35 cellular contexts compared by ENCODE assay signal in the genomic region with DNA sequence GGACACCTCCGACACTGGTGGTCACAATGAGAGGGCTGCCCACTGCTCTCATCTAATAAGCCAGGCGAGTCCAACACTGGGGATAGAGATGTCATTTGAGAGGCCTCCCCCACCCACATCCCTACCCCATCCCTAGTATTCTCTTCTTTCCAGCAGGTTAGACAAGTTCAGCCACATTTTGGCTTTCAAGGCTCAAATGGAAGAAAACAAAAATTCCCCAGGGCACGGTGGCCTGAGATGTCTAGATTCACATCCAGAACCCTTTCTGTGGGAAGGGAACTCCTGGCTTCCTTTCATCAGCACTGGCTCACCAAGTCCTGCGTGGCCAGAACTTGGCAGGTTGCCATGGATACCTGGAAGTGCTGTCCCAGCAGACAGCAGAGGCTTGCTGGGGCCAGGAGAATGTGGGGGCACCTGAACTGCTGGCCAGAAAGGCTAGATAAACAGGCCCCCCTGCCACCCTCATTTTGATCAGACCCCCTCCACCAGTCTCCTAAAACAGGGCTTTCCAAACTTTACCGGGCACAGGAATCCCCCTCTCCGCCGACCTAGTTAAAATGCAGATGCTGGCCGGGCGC. TPM values are rescaled to one million over a fixed set of nuclear protein-coding genes. Genes with fewer than 3 reads are reported as not detected.
"Had no signal": no experiment of that assay in that cellular context is flagged by ENCODE, and none has a peak within 500 bp of the region (broad histone marks: within the 10 kb centered on the region; RNA-seq: fewer than 3 reads in every experiment).

No MANE protein-coding gene starts in this region.

- H3K4me3 ChIP-seq: breast epithelium, ovary, right lobe of liver, thoracic aorta, vagina had no signal

- H3K27ac ChIP-seq: breast epithelium, neutrophil, ovary, right lobe of liver, thoracic aorta, vagina, WERI-Rb-1 had no signal

- H3K4me1 ChIP-seq: breast epithelium, right lobe of liver had no signal

- H3K36me3 ChIP-seq: breast epithelium, neutrophil, ovary, right lobe of liver, thoracic aorta, vagina, WERI-Rb-1 had no signal

- DNase-seq: activated CD4-positive, alpha-beta memory T cell treated with anti-CD3 and anti-CD28 coated beads for 36 hours; activated CD4-positive, alpha-beta T cell treated with anti-CD3 and anti-CD28 coated beads for 48 hours; activated CD8-positive, alpha-beta memory T cell treated with anti-CD3 and anti-CD28 coated beads, Interleukin-2, amount 50 U/mL, for 4 hours; activated gamma-delta T cell; activated naive CD8-positive, alpha-beta T cell treated with anti-CD3 and anti-CD28 coated beads, Interleukin-2, amount 50 U/mL, for 24 hours; activated T-cell treated with anti-CD3 and anti-CD28 coated beads, Interleukin-2, amount 50 U/mL, for 1 hour; central memory CD4-positive, alpha-beta T cell; foreskin fibroblast; head of caudate nucleus; hippocampal formation; kidney; left colon; mammary epithelial cell; naive B cell; nephron progenitor cell; stimulated activated CD4-positive, alpha-beta T cell treated with anti-CD3 and anti-CD28 coated beads, Interleukin-12 subunit alpha, Interleukin-12 subunit beta, amount 100 ng/mL, for 4 hours; stimulated activated CD4-positive, alpha-beta T cell treated with anti-CD3 and anti-CD28 coated beads, Interleukin-4, amount 100 ng/mL, for 1 hour; T1000; WERI-Rb-1 had no signal

- FAIRE-seq: endothelial cell of umbilical vein, kidney had no signal

- H3K9me3 ChIP-seq: neutrophil, ovary, right lobe of liver, thoracic aorta, vagina had no signal

- ATAC-seq: activated CD4-positive, CD25-positive, alpha-beta regulatory T cell treated with anti-CD3 and anti-CD28 coated beads, Interleukin-2, amount 50 U/mL, for 24 hours; activated naive CD8-positive, alpha-beta T cell treated with anti-CD3 and anti-CD28 coated beads, Interleukin-2, amount 50 U/mL, for 24 hours; esophagus mucosa; left colon; right lobe of liver had no signal

- H3K27me3 ChIP-seq: neutrophil, ovary, right lobe of liver, vagina had no signal

RNA-seq across cellular contexts. Expression of gene NYX, which starts 1.3 kb away (rescaled TPM):
- total RNA-seq: activated CD4-positive, alpha-beta memory T cell treated with anti-CD3 and anti-CD28 coated beads for 36 hours; activated CD8-positive, alpha-beta memory T cell treated with anti-CD3 and anti-CD28 coated beads for 36 hours; activated T-helper 1 cell treated with anti-CD3 and anti-CD28 coated beads, Interleukin-12 subunit alpha, Interleukin-12 subunit beta, Interleukin-2, Interleukin-4 antibody, amounts not matched to agents 30 ng/mL and 10 ng/mL and 1 ng/mL, durations not matched to agents 14 hours and 24 hours and 36 hours; breast epithelium; endothelial cell of umbilical vein; esophagus mucosa; left colon; liver; mammary epithelial cell; mesothelial cell of epicardium; ovary; progenitor cell of endocrine pancreas; right lobe of liver; skeletal muscle tissue; subcutaneous adipose tissue; thoracic aorta; vagina had no signal
- polyA plus RNA-seq: endothelial cell of umbilical vein, liver, mammary epithelial cell, ovary had no signal
